16 cellular contexts compared by ENCODE assay signal in the genomic region with DNA sequence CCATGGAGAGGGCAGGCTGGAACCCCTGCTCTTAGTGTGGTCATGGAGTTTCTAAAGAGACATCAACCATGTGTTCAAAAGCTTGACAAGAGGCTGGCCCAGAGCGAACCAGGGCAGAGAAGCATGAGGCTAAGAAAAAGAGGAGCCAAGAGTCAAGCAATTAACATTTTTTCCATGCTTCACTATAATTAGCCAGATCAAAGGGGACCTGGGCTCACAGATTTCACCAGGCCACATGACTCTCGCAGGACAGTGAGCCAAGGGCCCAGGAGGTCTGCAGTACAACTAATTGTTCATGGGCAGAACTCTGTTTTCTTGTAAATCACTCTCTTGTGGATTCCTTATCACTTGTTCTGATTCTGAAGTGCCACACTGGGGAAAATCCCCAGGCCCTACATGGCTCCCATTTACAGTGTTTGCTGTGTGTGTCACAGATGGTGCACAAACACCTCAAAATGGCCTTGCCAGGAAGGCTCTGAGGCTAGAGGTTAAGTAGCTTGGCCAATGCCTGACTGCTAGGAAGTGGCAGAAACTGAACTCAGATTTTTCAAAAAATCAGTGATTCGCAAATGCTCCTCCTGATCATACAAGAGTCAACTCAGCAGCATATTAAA.
DNase-seq lines count a peak whose midpoint lies in the region; ATAC-seq and TF ChIP-seq lines count a peak whose summit lies in the region.
"Had no signal": no experiment of that assay in that cellular context is flagged by ENCODE, and none has a peak within 500 bp of the region (broad histone marks: within the 10 kb centered on the region; RNA-seq: fewer than 3 reads in every experiment).

No MANE protein-coding gene starts in this region.

- no peak overlapping the region for H4K8ac ChIP-seq in mesendoderm (ENCODE audit: low read depth, low read length)

- H3K4me1 ChIP-seq in mesendoderm (ENCODE audit: control insufficient read depth, low read depth, low read length) = peaks cover 4% of the 10 kb centered on the region
- H3K4me1 ChIP-seq in sigmoid colon = peaks cover 0 to 23% (median 5%) of the 10 kb centered on the region in 4 donors

- no peaks in the 10 kb centered on the region for H3K79me1 ChIP-seq in mesendoderm (ENCODE audit: low read length)

- H3K36me3 ChIP-seq in mesendoderm (ENCODE audit: control insufficient read depth, insufficient read depth, low read length) = no peaks in the 10 kb centered on the region
- no peaks in the 10 kb centered on the region for H3K36me3 ChIP-seq in sigmoid colon
- H3K36me3 ChIP-seq: BLaER1, SJSA1, tibial artery had no signal

- no peak overlapping the region for H3K4me3 ChIP-seq in mesendoderm (ENCODE audit: low read length)
- no peak overlapping the region for H3K4me3 ChIP-seq in sigmoid colon
- H3K4me3 ChIP-seq: BLaER1, GM23338, SJSA1, tibial artery had no signal

- no peak overlapping the region for H2AK5ac ChIP-seq in mesendoderm (ENCODE audit: low read length)

- no peak for TF ChIP-seq EP300 in sigmoid colon (IDR thresholded peaks at IDR 0.05)

- H2BK120ac ChIP-seq in mesendoderm (ENCODE audit: low read depth, low read length) = no peak overlapping the region

- no peak overlapping the region for H4K5ac ChIP-seq in mesendoderm (ENCODE audit: low read length)

- intact Hi-C loops in sigmoid colon (cut with DNase I) = no loop called here

- no peaks in the 10 kb centered on the region for H3K9me3 ChIP-seq in sigmoid colon
- H3K9me3 ChIP-seq: BLaER1, SJSA1, tibial artery had no signal

- no peak overlapping the region for H3K56ac ChIP-seq in mesendoderm (ENCODE audit: low read length)

- H3K79me2 ChIP-seq in mesendoderm (ENCODE audit: control insufficient read depth, insufficient read depth, low read length) = no peaks in the 10 kb centered on the region

- no peak for ATAC-seq in HG03378 (IDR thresholded peaks at IDR 0.05; ENCODE audit: unreplicated experiment)
- ATAC-seq in HG03442 (IDR thresholded peaks at IDR 0.05; ENCODE audit: unreplicated experiment) = no peak
- ATAC-seq: GM23338 had no signal

- no peaks in the 10 kb centered on the region for H3K27me3 ChIP-seq in mesendoderm (ENCODE audit: insufficient read depth, low read length, poor library complexity)
- no peaks in the 10 kb centered on the region for H3K27me3 ChIP-seq in sigmoid colon
- H3K27me3 ChIP-seq: BLaER1, SJSA1, tibial artery had no signal

- H3K18ac ChIP-seq in mesendoderm (ENCODE audit: low read length) = peak overlapping the region; percentile 44

- H3K27ac ChIP-seq in mesendoderm (ENCODE audit: low read depth, low read length) (peak overlapping the region; percentile 2), sigmoid colon (no peak overlapping the region)
- H3K27ac ChIP-seq: BLaER1, SJSA1, tibial artery had no signal

- TF ChIP-seq CTCF in sigmoid colon (IDR thresholded peaks at IDR 0.05) = no peak

- H2BK5ac ChIP-seq in mesendoderm (ENCODE audit: low read length) = no peak overlapping the region

- TF ChIP-seq POLR2A in sigmoid colon (IDR thresholded peaks at IDR 0.05) = no peak

- H3K9ac ChIP-seq in mesendoderm (ENCODE audit: low read length) = no peak overlapping the region
- H3K9ac ChIP-seq: BLaER1 had no signal

- H2BK15ac ChIP-seq in mesendoderm (replicated peaks; ENCODE audit: low read depth) = peak overlapping the region; percentile 41

- DNase-seq in Daoy (ENCODE audit: low read depth) = peak; percentile 16
- peak; percentile 30 to 83 for DNase-seq in NCI-H446 (lab: John Stamatoyannopoulos, UW)
- DNase-seq in globus pallidus (ENCODE audit: low spot score) = peak; percentile 26
- DNase-seq in mesendoderm = peak; percentile 80
- no peak for DNase-seq in NCI-H82 (lab: John Stamatoyannopoulos, UW)
- no peak for DNase-seq in sigmoid colon
- DNase-seq: activated CD4-positive, alpha-beta T cell treated with anti-CD3 and anti-CD28 coated beads, Interleukin-2, amount 50 U/mL, for 48 hours; KG1; NCI-H187 treated with DMSO at 0.1 percent for 48 hours; NK-92 treated with Interleukin-12 subunit alpha and Interleukin-12 subunit beta, amount 100 ng/mL, for 24 hours; tibial artery had no signal

- H3K4ac ChIP-seq in mesendoderm (ENCODE audit: low read depth, low read length) = peak overlapping the region; percentile 57

- H3K23ac ChIP-seq in mesendoderm (ENCODE audit: low read length) = no peak overlapping the region

- no CpG with 5 or more reads among the region's 3 CpGs for WGBS in mesendoderm (ENCODE audit: extremely low coverage, insufficient coverage, low lambda C conversion rate)
- WGBS in sigmoid colon, 2 donors = 92% methylated on average over 3 of the region's 3 CpGs

- H3K4me2 ChIP-seq in mesendoderm (ENCODE audit: low read length) = no peak overlapping the region
- H3K4me2 ChIP-seq: BLaER1, GM23338 had no signal

Comparison
In these comparisons a context has a peak if more than half of its experiments do, and no peak if none do; other contexts are left out.
1. DNase-seq: peak in Daoy (single experiment), NCI-H446 (2 of 2), globus pallidus (single experiment) and mesendoderm (single experiment); none in NCI-H82 (single experiment) and sigmoid colon (single experiment).